In the genomic region with DNA sequence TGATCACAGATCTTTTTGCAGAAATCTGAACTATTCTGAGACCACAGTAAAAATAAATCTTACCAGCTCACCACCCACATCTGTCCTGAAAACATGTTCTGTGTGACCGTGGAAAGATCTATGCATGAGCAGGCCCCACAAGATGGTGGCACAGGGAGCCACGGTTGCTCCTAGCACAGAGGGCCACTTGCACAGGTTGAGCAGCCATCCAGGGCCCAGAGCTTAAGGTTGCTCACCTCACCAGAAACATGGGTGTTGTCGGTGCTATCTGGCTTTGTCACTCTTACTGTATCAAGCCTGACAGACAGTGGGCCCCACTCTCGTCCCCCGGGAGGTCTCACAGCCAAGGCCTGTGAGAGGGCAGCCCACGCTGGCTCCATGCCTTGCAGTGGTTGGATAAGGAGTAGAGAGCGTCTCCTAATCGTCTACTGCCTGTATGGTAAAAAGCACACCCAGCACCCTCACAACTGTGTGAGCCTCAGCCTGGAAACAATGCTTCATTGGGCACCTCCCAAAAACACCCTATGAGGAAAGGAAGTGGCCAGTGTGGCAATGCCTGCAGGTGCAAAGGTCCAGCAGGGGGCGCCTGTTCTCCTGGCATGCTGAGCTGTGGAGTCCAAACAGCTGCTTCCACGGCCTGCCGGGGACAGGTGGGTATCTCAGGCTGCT, we compare ENCODE assay signal across 1 cellular context.
A peak's percentile ranks its signal among the peaks of the same experiment; 100 is the strongest.
TF ChIP-seq lines count a peak whose summit lies in the region.

No MANE protein-coding gene starts in this region.

TF ChIP-seq in HepG2, 621 proteins besides CTCF, POLR2A, EP300 and RAD21 (continued from another document):
- TF ChIP-seq SMC3 (IDR thresholded peaks at IDR 0.05; ENCODE audit: low read length) (peak; percentile 56), ZMYM4 (CRISPR knock-in tag; IDR thresholded peaks at IDR 0.05) (peak; percentile 13; the same call in 1 of the 2 replicates)
- TF ChIP-seq, protein P1, sequence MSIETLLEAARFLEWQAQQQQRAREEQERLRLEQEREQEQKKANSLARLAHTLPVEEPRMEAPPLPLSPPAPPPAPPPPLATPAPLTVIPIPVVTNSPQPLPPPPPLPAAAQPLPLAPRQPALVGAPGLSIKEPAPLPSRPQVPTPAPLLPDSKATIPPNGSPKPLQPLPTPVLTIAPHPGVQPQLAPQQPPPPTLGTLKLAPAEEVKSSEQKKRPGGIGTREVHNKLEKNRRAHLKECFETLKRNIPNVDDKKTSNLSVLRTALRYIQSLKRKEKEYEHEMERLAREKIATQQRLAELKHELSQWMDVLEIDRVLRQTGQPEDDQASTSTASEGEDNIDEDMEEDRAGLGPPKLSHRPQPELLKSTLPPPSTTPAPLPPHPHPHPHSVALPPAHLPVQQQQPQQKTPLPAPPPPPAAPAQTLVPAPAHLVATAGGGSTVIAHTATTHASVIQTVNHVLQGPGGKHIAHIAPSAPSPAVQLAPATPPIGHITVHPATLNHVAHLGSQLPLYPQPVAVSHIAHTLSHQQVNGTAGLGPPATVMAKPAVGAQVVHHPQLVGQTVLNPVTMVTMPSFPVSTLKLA (IDR thresholded peaks at IDR 0.05), result no peak
- TF ChIP-seq, protein P2, sequence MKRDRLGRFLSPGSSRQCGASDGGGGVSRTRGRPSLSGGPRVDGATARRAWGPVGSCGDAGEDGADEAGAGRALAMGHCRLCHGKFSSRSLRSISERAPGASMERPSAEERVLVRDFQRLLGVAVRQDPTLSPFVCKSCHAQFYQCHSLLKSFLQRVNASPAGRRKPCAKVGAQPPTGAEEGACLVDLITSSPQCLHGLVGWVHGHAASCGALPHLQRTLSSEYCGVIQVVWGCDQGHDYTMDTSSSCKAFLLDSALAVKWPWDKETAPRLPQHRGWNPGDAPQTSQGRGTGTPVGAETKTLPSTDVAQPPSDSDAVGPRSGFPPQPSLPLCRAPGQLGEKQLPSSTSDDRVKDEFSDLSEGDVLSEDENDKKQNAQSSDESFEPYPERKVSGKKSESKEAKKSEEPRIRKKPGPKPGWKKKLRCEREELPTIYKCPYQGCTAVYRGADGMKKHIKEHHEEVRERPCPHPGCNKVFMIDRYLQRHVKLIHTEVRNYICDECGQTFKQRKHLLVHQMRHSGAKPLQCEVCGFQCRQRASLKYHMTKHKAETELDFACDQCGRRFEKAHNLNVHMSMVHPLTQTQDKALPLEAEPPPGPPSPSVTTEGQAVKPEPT (CRISPR knock-in tag; IDR thresholded peaks at IDR 0.05; ENCODE audit: low read depth), result no peak
